In the genomic region with DNA sequence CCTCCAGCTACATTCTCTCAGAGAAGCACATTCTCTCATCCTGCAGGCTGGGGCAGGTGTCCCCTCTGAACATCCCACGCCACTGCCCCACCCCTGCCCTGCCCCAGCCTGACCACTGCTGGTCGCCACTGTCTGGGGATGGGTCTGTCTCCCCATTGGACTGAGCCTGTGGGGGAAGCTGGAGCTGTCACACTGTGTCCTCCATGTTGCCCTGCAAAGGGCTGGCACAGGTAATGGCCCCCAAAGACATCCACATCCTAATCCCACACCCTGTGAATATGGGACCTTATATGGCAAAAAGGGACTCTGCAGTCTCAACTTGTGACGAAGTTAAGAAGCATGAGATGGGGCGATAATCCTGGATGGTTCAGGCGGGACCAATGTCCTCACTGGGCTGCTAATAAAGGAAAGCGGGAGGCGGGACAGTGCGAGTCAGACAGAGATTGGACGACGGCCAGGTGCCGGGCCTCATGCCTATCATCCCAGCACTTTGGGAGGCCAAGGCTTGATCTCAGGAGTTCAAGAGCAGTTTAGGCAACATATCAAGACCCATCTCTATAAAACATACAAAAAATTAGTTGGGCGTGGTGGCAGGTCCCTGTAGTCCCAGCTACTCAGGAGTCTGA, we compare ENCODE assay signal across 12 cellular contexts. TPM values are rescaled to one million over a fixed set of nuclear protein-coding genes. Genes with fewer than 3 reads are reported as not detected.
DNase-seq lines count a peak whose midpoint lies in the region; ATAC-seq and TF ChIP-seq lines count a peak whose summit lies in the region.
"Had no signal": no experiment of that assay in that cellular context is flagged by ENCODE, and none has a peak within 500 bp of the region (broad histone marks: within the 10 kb centered on the region; RNA-seq: fewer than 3 reads in every experiment).

No MANE protein-coding gene starts in this region.

- H3K4me1 ChIP-seq in PC-3 (ENCODE audit: insufficient read depth, low read length) (no peaks in the 10 kb centered on the region), mucosa of descending colon (ENCODE audit: low read depth) (peaks cover 13% of the 10 kb centered on the region)
- H3K4me1 ChIP-seq: pancreas had no signal

- no peak overlapping the region for H2AFZ ChIP-seq in PC-3 (ENCODE audit: low read length)

- BruUV-seq in PC-3 (replicated peaks; lab: Mats Ljungman, UMichigan): no TSS peak

- H3K4me2 ChIP-seq in PC-3 (ENCODE audit: low read length): no peak overlapping the region

- H3F3A ChIP-seq in PC-3 (ENCODE audit: low read length, unreplicated experiment): no peaks in the 10 kb centered on the region

- peaks cover 7% of the 10 kb centered on the region for H3K4me1 Mint-ChIP-seq in activated CD4-positive, alpha-beta T cell treated with anti-CD3 and anti-CD28 coated beads, Interleukin-2, amount 10 ng/mL, durations not matched to agents 7 days and 5 days

- ATAC-seq in PC-3: peak; percentile 79
- ATAC-seq in mucosa of descending colon: peak; percentile 4
- ATAC-seq in GM18498 (IDR thresholded peaks at IDR 0.05; ENCODE audit: unreplicated experiment): no peak
- no peak for ATAC-seq in HG03025 (IDR thresholded peaks at IDR 0.05; ENCODE audit: low FRiP score, unreplicated experiment)
- ATAC-seq: CD8-positive, alpha-beta T cell had no signal

- H3K79me2 ChIP-seq in PC-3 (ENCODE audit: low read length): 0 out of 2 replicates have a peak, but pooled peaks cover 5% of the 10 kb centered on the region

- intact Hi-C loops in PC-3 (cut with micrococcal nuclease) (loop anchor here (2.0 kb wide), 1 partner anchor 85 kb away; no protein-coding TSS in a partner anchor), mucosa of descending colon (cut with DNase I, micrococcal nuclease) (loop anchor here in 1 of 2 donors (2.0 kb wide), 1 partner anchor 85 kb away; no protein-coding TSS in a partner anchor)

- H3K27me3 ChIP-seq in PC-3 (ENCODE audit: low read length): no peaks in the 10 kb centered on the region
- H3K27me3 ChIP-seq: pancreas had no signal

- H3K36me3 ChIP-seq in PC-3 (ENCODE audit: low read depth, low read length) (peaks cover 17% of the 10 kb centered on the region; the same call in 1 of the 2 replicates), mucosa of descending colon (ENCODE audit: low read depth) (no peaks in the 10 kb centered on the region)

- no peaks in the 10 kb centered on the region for H3K9me2 ChIP-seq in PC-3 (replicated peaks; ENCODE audit: low read length)

- H3K27me3 Mint-ChIP-seq in activated CD4-positive, alpha-beta T cell treated with anti-CD3 and anti-CD28 coated beads, Interleukin-2, amount 10 ng/mL, durations not matched to agents 7 days and 5 days: no peaks in the 10 kb centered on the region
- H3K27me3 Mint-ChIP-seq: activated CD4-positive, alpha-beta T cell treated with anti-CD3 and anti-CD28 coated beads for 36 hours had no signal

- H4K20me1 ChIP-seq in PC-3 (ENCODE audit: low read length): no peaks in the 10 kb centered on the region

- peaks cover 20% of the 10 kb centered on the region for H3K36me3 Mint-ChIP-seq in activated CD4-positive, alpha-beta T cell treated with anti-CD3 and anti-CD28 coated beads, Interleukin-2, amount 10 ng/mL, durations not matched to agents 7 days and 5 days (ENCODE audit: low read depth)

- H3K27ac ChIP-seq in PC-3 (ENCODE audit: low read length) (no peak overlapping the region), epithelial cell of prostate (peak overlapping the region; percentile 91)
- H3K27ac ChIP-seq: pancreas had no signal

- no peak overlapping the region for H3K27ac Mint-ChIP-seq in activated CD4-positive, alpha-beta T cell treated with anti-CD3 and anti-CD28 coated beads, Interleukin-2, amount 10 ng/mL, durations not matched to agents 7 days and 5 days
- H3K27ac Mint-ChIP-seq: activated CD4-positive, alpha-beta T cell treated with anti-CD3 and anti-CD28 coated beads for 36 hours; CD8-positive, alpha-beta T cell had no signal

- no peak for TF ChIP-seq CTCF in PC-3 (conservative IDR thresholded peaks at IDR 0.05; ENCODE audit: low read depth, low read length)
- TF ChIP-seq CTCF in mucosa of descending colon (IDR thresholded peaks at IDR 0.05): no peak

- DNase-seq in AG08396 (ENCODE audit: low spot score): peak; percentile 57
- peak; percentile 51 for DNase-seq in PC-3
- no peak for DNase-seq in epithelial cell of prostate (ENCODE audit: low read depth, low spot score)
- DNase-seq in mucosa of descending colon: no peak
- no peak for DNase-seq in NCI-H187 treated with DMSO at 0.1 percent for 48 hours (lab: John Stamatoyannopoulos, UW)
- no peak for DNase-seq in activated CD4-positive, alpha-beta T cell treated with anti-CD3 and anti-CD28 coated beads, Interleukin-2, amount 10 ng/mL, durations not matched to agents 7 days and 5 days
- DNase-seq: activated CD4-positive, alpha-beta T cell treated with anti-CD3 and anti-CD28 coated beads for 36 hours; CD8-positive, alpha-beta T cell; KG1; pancreas had no signal

- CTCF ChIA-PET in PC-3 (lab: Charles Lee): no interaction called here
- CTCF ChIA-PET in activated CD4-positive, alpha-beta T cell treated with anti-CD3 and anti-CD28 coated beads, Interleukin-2, amount 10 ng/mL, durations not matched to agents 7 days and 5 days (lab: Charles Lee): interaction anchor here (1.1 to 3.9 kb wide), 13 partner anchors 12 to 253 kb away, joined by 3 to 42 read pairs (median 6); no protein-coding TSS in a partner anchor

- no peaks in the 10 kb centered on the region for H3K9me3 Mint-ChIP-seq in activated CD4-positive, alpha-beta T cell treated with anti-CD3 and anti-CD28 coated beads, Interleukin-2, amount 10 ng/mL, durations not matched to agents 7 days and 5 days
- H3K9me3 Mint-ChIP-seq: CD8-positive, alpha-beta T cell had no signal

- no peaks in the 10 kb centered on the region for H3K9me3 ChIP-seq in PC-3 (ENCODE audit: low read length)
- H3K9me3 ChIP-seq in mucosa of descending colon: no peaks in the 10 kb centered on the region
- H3K9me3 ChIP-seq: pancreas had no signal

- H3K9ac ChIP-seq in PC-3 (ENCODE audit: low read length): no peak overlapping the region

- POLR2A ChIA-PET in PC-3 (lab: Charles Lee; ENCODE audit: unreplicated experiment): no interaction called here
- POLR2A ChIA-PET in activated CD4-positive, alpha-beta T cell treated with anti-CD3 and anti-CD28 coated beads, Interleukin-2, amount 10 ng/mL, durations not matched to agents 7 days and 5 days (lab: Charles Lee): no interaction called here

- H3K4me3 ChIP-seq in PC-3 (ENCODE audit: low read length) (no peak overlapping the region), mucosa of descending colon (no peak overlapping the region)
- H3K4me3 ChIP-seq: pancreas had no signal

- H3K4me3 Mint-ChIP-seq in activated CD4-positive, alpha-beta T cell treated with anti-CD3 and anti-CD28 coated beads, Interleukin-2, amount 10 ng/mL, durations not matched to agents 7 days and 5 days: no peak overlapping the region
- H3K4me3 Mint-ChIP-seq: activated CD4-positive, alpha-beta T cell treated with anti-CD3 and anti-CD28 coated beads for 36 hours; CD8-positive, alpha-beta T cell had no signal

RNA-seq across cellular contexts. Expression of gene AP2S1, which starts 9.1 kb away (rescaled TPM):
- total RNA-seq in PC-3 (2014; rRNA removed): 245 and 330 TPM in 2 replicates
- 100 to 1,000 TPM in 2 of 3 donors, 10 to 100 TPM in 1; 90.8 to 141 (median 107) TPM for total RNA-seq in mucosa of descending colon
- 100 to 1,000 TPM; 130 to 136 TPM for total RNA-seq in activated CD4-positive, alpha-beta T cell treated with anti-CD3 and anti-CD28 coated beads, Interleukin-2, amount 10 ng/mL, durations not matched to agents 7 days and 5 days

RNA-seq across cellular contexts. Expression of gene ARHGAP35, which starts 19.2 kb away (rescaled TPM):
- total RNA-seq in PC-3 (2014; rRNA removed): 23.6 and 31.2 TPM in 2 replicates
- total RNA-seq in mucosa of descending colon: 10 to 100 TPM; 56.5 to 85.3 (median 82.7) TPM
- 10 to 100 TPM; 24.7 to 25.5 TPM for total RNA-seq in activated CD4-positive, alpha-beta T cell treated with anti-CD3 and anti-CD28 coated beads, Interleukin-2, amount 10 ng/mL, durations not matched to agents 7 days and 5 days

RNA-seq across cellular contexts. Expression of gene SLC1A5, which starts 53.2 kb away (rescaled TPM):
- total RNA-seq in PC-3 (2014; rRNA removed) (97.4 and 117 TPM in 2 replicates), mucosa of descending colon (100 to 1,000 TPM in 1 of 3 donors, 10 to 100 TPM in 2; 54.7 to 101 (median 89.2) TPM)
- 100 to 1,000 TPM; 104 to 108 TPM for total RNA-seq in activated CD4-positive, alpha-beta T cell treated with anti-CD3 and anti-CD28 coated beads, Interleukin-2, amount 10 ng/mL, durations not matched to agents 7 days and 5 days

Comparison
In these comparisons a context has a peak if more than half of its experiments do, and no peak if none do; other contexts are left out.
1. DNase-seq: peak in AG08396 (single experiment) and PC-3 (single experiment); none in epithelial cell of prostate (single experiment), mucosa of descending colon (0 of 3), NCI-H187 treated with DMSO at 0.1 percent for 48 hours (single experiment) and activated CD4-positive, alpha-beta T cell treated with anti-CD3 and anti-CD28 coated beads, Interleukin-2, amount 10 ng/mL, durations not matched to agents 7 days and 5 days (single experiment).
2. ATAC-seq: peak in PC-3 (single experiment) and mucosa of descending colon (single experiment); none in GM18498 (single experiment) and HG03025 (single experiment).